In the genomic region with DNA sequence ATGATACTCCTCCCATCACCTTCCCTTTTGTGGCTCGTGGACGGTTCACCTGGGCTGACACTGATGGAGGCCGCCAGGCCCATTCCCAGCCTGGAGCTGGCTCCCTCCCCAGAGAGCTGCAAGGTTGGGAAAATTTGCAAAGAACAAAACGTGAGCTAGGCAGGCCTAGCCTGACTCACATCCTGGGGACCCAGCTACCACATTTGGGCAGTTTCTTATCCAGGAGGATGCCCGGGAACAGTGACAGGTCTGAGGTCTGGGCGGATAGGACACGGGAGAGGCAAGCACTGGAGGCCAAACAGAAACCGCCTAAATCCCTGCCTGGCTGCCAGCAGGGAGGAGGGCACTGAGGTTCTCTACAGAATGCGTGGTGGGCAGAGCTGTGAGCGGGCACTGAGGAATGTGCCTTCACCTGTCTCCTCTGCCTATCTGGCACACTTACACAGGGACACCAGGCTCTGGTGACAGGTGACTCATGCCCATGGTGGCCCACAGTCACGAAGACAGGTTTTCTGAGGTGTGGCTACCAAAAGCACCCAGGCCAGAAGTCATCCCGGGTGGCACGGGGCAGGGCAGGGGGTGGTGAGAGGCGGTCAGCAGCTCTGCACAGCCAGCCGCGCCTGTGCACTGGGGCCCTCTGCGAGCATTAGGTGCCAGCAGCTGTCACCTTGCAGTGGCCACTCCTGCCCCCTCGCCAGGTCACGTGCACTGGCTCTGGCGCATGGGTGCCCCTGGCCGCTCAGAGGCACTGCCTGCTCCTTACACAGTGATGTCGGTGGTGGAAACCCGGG, we compare ENCODE assay signal across 12 cellular contexts. TPM values are rescaled to one million over a fixed set of nuclear protein-coding genes. Genes with fewer than 3 reads are reported as not detected.
A peak's percentile ranks its signal among the peaks of the same experiment; 100 is the strongest.
DNase-seq lines count a peak whose midpoint lies in the region; ATAC-seq and TF ChIP-seq lines count a peak whose summit lies in the region.
"Had no signal": no experiment of that assay in that cellular context is flagged by ENCODE, and none has a peak within 500 bp of the region (broad histone marks: within the 10 kb centered on the region; RNA-seq: fewer than 3 reads in every experiment).

No MANE protein-coding gene starts in this region.

- no peak for DNase-seq in CD4-positive, alpha-beta memory T cell
- DNase-seq in chondrocyte (ENCODE audit: low spot score) (no peak), osteocyte (ENCODE audit: extremely low spot score, unreplicated experiment) (no peak)
- DNase-seq in effector CD8-positive, alpha-beta T cell (lab: John Stamatoyannopoulos, UW) = no peak
- DNase-seq: activated CD4-positive, alpha-beta T cell treated with anti-CD3 and anti-CD28 coated beads, Interleukin-2, amount 50 U/mL, for 1 hour; GF-D8; islet precursor cell; NCI-H69 had no signal

- intact Hi-C loops in CD4-positive, alpha-beta memory T cell (cut with micrococcal nuclease) = no loop called here

- H3K9me3 ChIP-seq in CD4-positive, alpha-beta memory T cell (ENCODE audit: control insufficient read depth in 1 of 2, low read length in 2 of 2) = no peaks in the 10 kb centered on the region

- H3K27ac ChIP-seq in CD4-positive, alpha-beta memory T cell (ENCODE audit: low read depth, low read length) = no peak overlapping the region

- no peaks in the 10 kb centered on the region for H3K36me3 ChIP-seq in CD4-positive, alpha-beta memory T cell (ENCODE audit: insufficient read depth, low read length)

- peak overlapping the region in 6 of 7 donors; percentile 25 to 95 (median 70) for H3K27ac Mint-ChIP-seq in CD4-positive, alpha-beta memory T cell
- H3K27ac Mint-ChIP-seq in chondrocyte (ENCODE audit: unreplicated experiment) (peak overlapping the region; percentile 57), osteocyte (ENCODE audit: unreplicated experiment) (peak overlapping the region; percentile 77)

- no peak overlapping the region for H3K4me3 ChIP-seq in CD4-positive, alpha-beta memory T cell (ENCODE audit: low read length in 2 of 2)

- TF ChIP-seq EP300 in Ishikawa (IDR thresholded peaks at IDR 0.05; ENCODE audit: borderline replicate concordance) = 0 out of 2 replicates have a peak, but pooled peaks have one; percentile 43

- H3K27me3 Mint-ChIP-seq in CD4-positive, alpha-beta memory T cell = no peaks in the 10 kb centered on the region
- H3K27me3 Mint-ChIP-seq in chondrocyte (ENCODE audit: low read depth) (no peaks in the 10 kb centered on the region), osteocyte (ENCODE audit: unreplicated experiment) (no peaks in the 10 kb centered on the region)

- H3K9me3 Mint-ChIP-seq in CD4-positive, alpha-beta memory T cell = no peaks in the 10 kb centered on the region
- H3K9me3 Mint-ChIP-seq in chondrocyte (ENCODE audit: low read depth) (no peaks in the 10 kb centered on the region), osteocyte (ENCODE audit: unreplicated experiment) (no peaks in the 10 kb centered on the region)

- TF ChIP-seq CTCF in chondrocyte (IDR thresholded peaks at IDR 0.05) (no peak), osteocyte (IDR thresholded peaks at IDR 0.05) (no peak)

- ATAC-seq in HG03097 (IDR thresholded peaks at IDR 0.05; ENCODE audit: low FRiP score, unreplicated experiment) = no peak
- no peak for ATAC-seq in GM19395 (IDR thresholded peaks at IDR 0.05; ENCODE audit: unreplicated experiment)
- ATAC-seq in GM21515 (IDR thresholded peaks at IDR 0.05; ENCODE audit: unreplicated experiment) = no peak

- H3K4me1 Mint-ChIP-seq in CD4-positive, alpha-beta memory T cell = peaks cover 26 to 74% (median 51%) of the 10 kb centered on the region in 4 donors
- peaks cover 70% of the 10 kb centered on the region for H3K4me1 Mint-ChIP-seq in chondrocyte (ENCODE audit: low read depth)
- peaks cover 74% of the 10 kb centered on the region for H3K4me1 Mint-ChIP-seq in osteocyte (ENCODE audit: unreplicated experiment)

- peaks cover 3 to 5% of the 10 kb centered on the region in 2 donors for H3K36me3 Mint-ChIP-seq in CD4-positive, alpha-beta memory T cell
- no peaks in the 10 kb centered on the region for H3K36me3 Mint-ChIP-seq in chondrocyte (ENCODE audit: low read depth)
- H3K36me3 Mint-ChIP-seq in osteocyte (ENCODE audit: unreplicated experiment) = no peaks in the 10 kb centered on the region

- no peak overlapping the region for H3K4me3 Mint-ChIP-seq in CD4-positive, alpha-beta memory T cell
- H3K4me3 Mint-ChIP-seq in chondrocyte (ENCODE audit: unreplicated experiment) (no peak overlapping the region), osteocyte (ENCODE audit: unreplicated experiment) (no peak overlapping the region)

- H3K4me1 ChIP-seq in CD4-positive, alpha-beta memory T cell (ENCODE audit: insufficient read depth, low read length) = peaks cover 89% of the 10 kb centered on the region

- POLR2A ChIA-PET in CD4-positive, alpha-beta memory T cell (lab: Charles Lee; ENCODE audit: partially characterized antibody) = interaction anchor here (0.5 to 2.3 kb wide), 2 partner anchors 23 to 1038 kb away, joined by 3 to 8 read pairs; a partner anchor contains a TSS

- TF ChIP-seq RAD21 in Ishikawa (IDR thresholded peaks at IDR 0.05; ENCODE audit: low read depth) = no peak

- no peaks in the 10 kb centered on the region for H3K27me3 ChIP-seq in CD4-positive, alpha-beta memory T cell (ENCODE audit: insufficient read depth, low read length)

- CTCF ChIA-PET in CD4-positive, alpha-beta memory T cell (lab: Charles Lee; ENCODE audit: partially characterized antibody) = interaction anchor here (0.6 to 4.0 kb wide), 3 partner anchors 25 to 1973 kb away, joined by 3 to 15 read pairs (median 3); no protein-coding TSS in a partner anchor

TF ChIP-seq in Ishikawa, 13 proteins besides CTCF, POLR2A, EP300 and RAD21:
- 0 out of 2 replicates have a peak, but pooled peaks have one; percentile 54 for TF ChIP-seq ZBTB7A (IDR thresholded peaks at IDR 0.05; ENCODE audit: low read depth)
- no peak for TF ChIP-seq CEBPB (IDR thresholded peaks at IDR 0.05)
- TF ChIP-seq, protein P1, sequence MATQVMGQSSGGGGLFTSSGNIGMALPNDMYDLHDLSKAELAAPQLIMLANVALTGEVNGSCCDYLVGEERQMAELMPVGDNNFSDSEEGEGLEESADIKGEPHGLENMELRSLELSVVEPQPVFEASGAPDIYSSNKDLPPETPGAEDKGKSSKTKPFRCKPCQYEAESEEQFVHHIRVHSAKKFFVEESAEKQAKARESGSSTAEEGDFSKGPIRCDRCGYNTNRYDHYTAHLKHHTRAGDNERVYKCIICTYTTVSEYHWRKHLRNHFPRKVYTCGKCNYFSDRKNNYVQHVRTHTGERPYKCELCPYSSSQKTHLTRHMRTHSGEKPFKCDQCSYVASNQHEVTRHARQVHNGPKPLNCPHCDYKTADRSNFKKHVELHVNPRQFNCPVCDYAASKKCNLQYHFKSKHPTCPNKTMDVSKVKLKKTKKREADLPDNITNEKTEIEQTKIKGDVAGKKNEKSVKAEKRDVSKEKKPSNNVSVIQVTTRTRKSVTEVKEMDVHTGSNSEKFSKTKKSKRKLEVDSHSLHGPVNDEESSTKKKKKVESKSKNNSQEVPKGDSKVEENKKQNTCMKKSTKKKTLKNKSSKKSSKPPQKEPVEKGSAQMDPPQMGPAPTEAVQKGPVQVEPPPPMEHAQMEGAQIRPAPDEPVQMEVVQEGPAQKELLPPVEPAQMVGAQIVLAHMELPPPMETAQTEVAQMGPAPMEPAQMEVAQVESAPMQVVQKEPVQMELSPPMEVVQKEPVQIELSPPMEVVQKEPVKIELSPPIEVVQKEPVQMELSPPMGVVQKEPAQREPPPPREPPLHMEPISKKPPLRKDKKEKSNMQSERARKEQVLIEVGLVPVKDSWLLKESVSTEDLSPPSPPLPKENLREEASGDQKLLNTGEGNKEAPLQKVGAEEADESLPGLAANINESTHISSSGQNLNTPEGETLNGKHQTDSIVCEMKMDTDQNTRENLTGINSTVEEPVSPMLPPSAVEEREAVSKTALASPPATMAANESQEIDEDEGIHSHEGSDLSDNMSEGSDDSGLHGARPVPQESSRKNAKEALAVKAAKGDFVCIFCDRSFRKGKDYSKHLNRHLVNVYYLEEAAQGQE (IDR thresholded peaks at IDR 0.05; ENCODE audit: low read depth) = no peak
- TF ChIP-seq TAF1 (IDR thresholded peaks at IDR 0.05; ENCODE audit: low read depth) = 0 out of 2 replicates have a peak, but pooled peaks have one; percentile 26
- TF ChIP-seq NFIC (IDR thresholded peaks at IDR 0.05) = 0 out of 2 replicates have a peak, but pooled peaks have one; percentile 30
- no peak for TF ChIP-seq CREB1 (IDR thresholded peaks at IDR 0.05; ENCODE audit: low read depth)
- TF ChIP-seq, protein P2, sequence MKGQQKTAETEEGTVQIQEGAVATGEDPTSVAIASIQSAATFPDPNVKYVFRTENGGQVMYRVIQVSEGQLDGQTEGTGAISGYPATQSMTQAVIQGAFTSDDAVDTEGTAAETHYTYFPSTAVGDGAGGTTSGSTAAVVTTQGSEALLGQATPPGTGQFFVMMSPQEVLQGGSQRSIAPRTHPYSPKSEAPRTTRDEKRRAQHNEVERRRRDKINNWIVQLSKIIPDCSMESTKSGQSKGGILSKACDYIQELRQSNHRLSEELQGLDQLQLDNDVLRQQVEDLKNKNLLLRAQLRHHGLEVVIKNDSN (IDR thresholded peaks at IDR 0.05) = peak; percentile 85
- TF ChIP-seq FOXM1 (IDR thresholded peaks at IDR 0.05; ENCODE audit: borderline replicate concordance, low read depth) = peak; percentile 11; the same call in 1 of the 2 replicates
- TF ChIP-seq, protein P3, sequence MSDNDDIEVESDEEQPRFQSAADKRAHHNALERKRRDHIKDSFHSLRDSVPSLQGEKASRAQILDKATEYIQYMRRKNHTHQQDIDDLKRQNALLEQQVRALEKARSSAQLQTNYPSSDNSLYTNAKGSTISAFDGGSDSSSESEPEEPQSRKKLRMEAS (IDR thresholded peaks at IDR 0.05) = peak; percentile 69
- TF ChIP-seq TCF12 (IDR thresholded peaks at IDR 0.05; ENCODE audit: low read depth) = peak; percentile 1; the same call in 1 of the 2 replicates
- TF ChIP-seq YY1 (IDR thresholded peaks at IDR 0.05; ENCODE audit: low read depth) = no peak
- TF ChIP-seq TEAD4 (IDR thresholded peaks at IDR 0.05) = peak; percentile 44
- no peak for TF ChIP-seq EGR1 (IDR thresholded peaks at IDR 0.05)
TF ChIP-seq in Ishikawa: peak in this region for 8.

RNA-seq across cellular contexts. Expression of a gene that starts 23.2 kb away (rescaled TPM):
- 10 to 100 TPM; 40.1 to 45.6 TPM for total RNA-seq in CD4-positive, alpha-beta memory T cell
- polyA plus RNA-seq in CD4-positive, alpha-beta memory T cell = 10 to 100 TPM; 19.7 to 28.2 TPM
- total RNA-seq in chondrocyte (96.3 to 103 TPM (median 96.6 TPM) in 3 replicates), osteocyte (105 and 115 TPM in 2 replicates)

RNA-seq across cellular contexts. Expression of a gene that starts 25.3 kb away (rescaled TPM):
- 10 to 100 TPM; 13.9 to 18.1 TPM for total RNA-seq in CD4-positive, alpha-beta memory T cell
- polyA plus RNA-seq in CD4-positive, alpha-beta memory T cell = 1 to 10 TPM; 2.8 to 4.5 TPM
- total RNA-seq in chondrocyte = 6.6 to 20.5 TPM (median 7.1 TPM) in 3 replicates
- 9.7 and 14.0 TPM in 2 replicates for total RNA-seq in osteocyte

RNA-seq across cellular contexts. Expression of a gene that starts 33.8 kb away (rescaled TPM):
- 10 to 100 TPM; 24.7 to 27.0 TPM for total RNA-seq in CD4-positive, alpha-beta memory T cell
- 1 to 10 TPM; 3.5 to 9.2 TPM for polyA plus RNA-seq in CD4-positive, alpha-beta memory T cell
- total RNA-seq in chondrocyte (13.6 to 14.9 TPM (median 14.1 TPM) in 3 replicates), osteocyte (14.2 and 20.0 TPM in 2 replicates)

RNA-seq across cellular contexts. Expression of a gene that starts 38.6 kb away (rescaled TPM):
- total RNA-seq in CD4-positive, alpha-beta memory T cell = 1 to 10 TPM in 1 of 2 experiments, under 1 TPM in 1; 0.86 to 2.4 TPM
- polyA plus RNA-seq in CD4-positive, alpha-beta memory T cell = 1 to 10 TPM; 2.1 to 2.6 TPM
- total RNA-seq in chondrocyte (0.85 to 2.0 TPM (median 1.0 TPM) in 3 replicates), osteocyte (2.7 and 5.9 TPM in 2 replicates)
